In the genomic region with DNA sequence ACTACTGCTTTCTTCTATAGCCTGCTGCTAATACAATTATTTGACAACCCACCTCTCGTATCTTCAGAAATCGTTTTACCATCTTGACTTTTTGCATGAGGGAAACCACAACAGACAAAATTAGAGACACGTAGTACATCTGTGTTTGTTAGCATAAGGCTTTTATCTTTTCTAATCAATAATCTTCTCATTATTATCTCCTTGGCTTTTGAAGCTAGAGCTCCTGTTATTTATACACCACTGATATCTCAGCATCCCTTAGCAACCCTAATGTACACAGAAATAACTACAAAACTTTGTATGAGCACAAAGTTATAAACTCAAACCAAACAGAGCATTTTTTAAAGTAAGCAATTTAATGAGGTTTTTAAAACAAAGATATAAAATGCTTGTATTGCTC, we compare ENCODE assay signal across 26 cellular contexts. TPM values are rescaled to one million over a fixed set of nuclear protein-coding genes. Genes with fewer than 3 reads are reported as not detected.
DNase-seq lines count a peak whose midpoint lies in the region; ATAC-seq, FAIRE-seq and TF ChIP-seq lines count a peak whose summit lies in the region.
"Had no signal": no experiment of that assay in that cellular context is flagged by ENCODE, and none has a peak within 500 bp of the region (broad histone marks: within the 10 kb centered on the region; RNA-seq: fewer than 3 reads in every experiment).

No MANE protein-coding gene starts in this region.

- H3K36me3 Mint-ChIP-seq in effector memory CD8-positive, alpha-beta T cell (ENCODE audit: insufficient read depth) = no peaks in the 10 kb centered on the region
- H3K36me3 Mint-ChIP-seq: CD14-positive monocyte; CD8-positive, alpha-beta memory T cell had no signal

- H4K20me1 ChIP-seq in HepG2 (ENCODE audit: insufficient read depth, low read length) = no peaks in the 10 kb centered on the region
- H4K20me1 ChIP-seq: BLaER1 treated with 17β-estradiol and CSF1 and Interleukin-3, amounts not matched to agents 10 nM and 100 nM had no signal

- H3K27me3 ChIP-seq in HepG2 (ENCODE audit: control insufficient read depth in 1 of 2, insufficient read depth in 2 of 2, low read length in 2 of 2) (no peaks in the 10 kb centered on the region), right lobe of liver (no peaks in the 10 kb centered on the region)
- H3K27me3 ChIP-seq: BE2C; BLaER1 treated with 17β-estradiol and CSF1 and Interleukin-3, amounts not matched to agents 10 nM and 100 nM had no signal

- H3K27ac Mint-ChIP-seq in effector memory CD8-positive, alpha-beta T cell = no peak overlapping the region
- H3K27ac Mint-ChIP-seq: CD14-positive monocyte; CD4-positive, alpha-beta T cell; CD8-positive, alpha-beta memory T cell had no signal

- no peaks in the 10 kb centered on the region for H3K4me1 Mint-ChIP-seq in effector memory CD8-positive, alpha-beta T cell (ENCODE audit: low read depth in 2 of 2)
- H3K4me1 Mint-ChIP-seq: CD14-positive monocyte; CD8-positive, alpha-beta memory T cell had no signal

- no peak for ATAC-seq in HepG2
- no peak for ATAC-seq in right lobe of liver
- no peak for ATAC-seq in effector memory CD8-positive, alpha-beta T cell (replicated peaks)
- ATAC-seq: A549, GM12878 had no signal

- no peaks in the 10 kb centered on the region for H3K9me3 Mint-ChIP-seq in effector memory CD8-positive, alpha-beta T cell
- H3K9me3 Mint-ChIP-seq: CD4-positive, alpha-beta T cell; CD8-positive, alpha-beta memory T cell had no signal

- intact Hi-C loops in HepG2 (cut with micrococcal nuclease; ENCODE audit: unreplicated experiment) (no loop called here), right lobe of liver (cut with DNase I) (no loop called here)

- peak in 1 of 2 experiments; percentile 65; a peak in 1 of 4 replicates for TF ChIP-seq EP300 in HepG2 (IDR thresholded peaks at IDR 0.05; ENCODE audit: low read depth in 2 of 2, low read length in 2 of 2)
- TF ChIP-seq EP300 in HepG2 (CRISPR knock-in tag; IDR thresholded peaks at IDR 0.05; ENCODE audit: borderline replicate concordance) = no peak

- BruUV-seq in HepG2 (replicated peaks; lab: Mats Ljungman, UMichigan) = no TSS peak

- H3K9ac ChIP-seq in HepG2 (ENCODE audit: insufficient read depth, low read depth, low read length) = no peak overlapping the region
- H3K9ac ChIP-seq: BLaER1 treated with 17β-estradiol and CSF1 and Interleukin-3, amounts not matched to agents 10 nM and 100 nM had no signal

- in situ Hi-C loops in HepG2 (cut with HindIII; ENCODE audit: extremely low pct_ligation_motif_present, low pct_unique_long_range_greater_than_20kb) (no loop called here), GM13976 (cut with MboI; ENCODE audit: low sequenced_read_pairs, unreplicated experiment) (no loop called here)

- no peak overlapping the region for H3K4me3 Mint-ChIP-seq in effector memory CD8-positive, alpha-beta T cell
- H3K4me3 Mint-ChIP-seq: CD14-positive monocyte; CD4-positive, alpha-beta T cell; CD8-positive, alpha-beta memory T cell had no signal

- peaks cover 8 to 10% of the 10 kb centered on the region in 2 donors for H3K27me3 Mint-ChIP-seq in effector memory CD8-positive, alpha-beta T cell
- H3K27me3 Mint-ChIP-seq: CD4-positive, alpha-beta T cell had no signal

- H3K4me1 ChIP-seq in HepG2 (ENCODE audit: insufficient read depth, low read length) (peaks cover 15% of the 10 kb centered on the region; the same call in 1 of the 2 replicates), right lobe of liver (no peaks in the 10 kb centered on the region)
- H3K4me1 ChIP-seq: A549; BLaER1 treated with 17β-estradiol and CSF1 and Interleukin-3, amounts not matched to agents 10 nM and 100 nM had no signal

- no peak for FAIRE-seq in HepG2 (lab: Jason Lieb, UNC)
- FAIRE-seq in endometrium (lab: Jason Lieb, UNC) = peak; percentile 100
- FAIRE-seq: A549, D721Med, GM12878, GM18507, H1 had no signal

- no peaks in the 10 kb centered on the region for H3K36me3 ChIP-seq in HepG2 (replicated peaks in 1 of 2; ENCODE audit: control insufficient read depth in 1 of 2, insufficient read depth in 2 of 2, low read length in 2 of 2)
- H3K36me3 ChIP-seq in right lobe of liver = no peaks in the 10 kb centered on the region
- H3K36me3 ChIP-seq: BE2C; BLaER1 treated with 17β-estradiol and CSF1 and Interleukin-3, amounts not matched to agents 10 nM and 100 nM had no signal

- no peak for TF ChIP-seq POLR2A in HepG2 (IDR thresholded peaks at IDR 0.05; ENCODE audit: insufficient read depth in 1 of 2, low read depth in 2 of 2, low read length in 2 of 2)
- TF ChIP-seq POLR2A in right lobe of liver (IDR thresholded peaks at IDR 0.05) = no peak

- TF ChIP-seq CTCF in HepG2 (CRISPR knock-in tag; IDR thresholded peaks at IDR 0.05) = no peak
- TF ChIP-seq CTCF in right lobe of liver (IDR thresholded peaks at IDR 0.05) = no peak
- TF ChIP-seq CTCF in GM13976 (IDR thresholded peaks at IDR 0.05; ENCODE audit: borderline replicate concordance, control extremely low read depth, extremely low read depth, insufficient read depth, missing control alignments) = no peak

- 1% methylated on average over 3 of the region's 3 CpGs for WGBS in HepG2 (ENCODE audit: low lambda C conversion rate)
- WGBS in right lobe of liver (ENCODE audit: insufficient coverage, low coverage, low lambda C conversion rate, missing lambda C conversion rate) = 30% methylated on average over 3 of the region's 3 CpGs

- no peaks in the 10 kb centered on the region for H3K79me2 ChIP-seq in HepG2 (ENCODE audit: insufficient read depth, low read length)

- DNase-seq in HepG2 (ENCODE audit: low spot score) = no peak
- DNase-seq in right lobe of liver = no peak
- peak; percentile 53 for DNase-seq in NCI-H146 (lab: John Stamatoyannopoulos, UW)
- DNase-seq in effector memory CD8-positive, alpha-beta T cell = no peak
- no peak for DNase-seq in GM13976 (ENCODE audit: low spot score)
- no peak for DNase-seq in GOT3 (lab: John Stamatoyannopoulos, UW)
- DNase-seq: 8988T; ACHN; AML-193; BE2C; CD4-positive, alpha-beta T cell; CD8-positive, alpha-beta memory T cell; DMS 273 treated with DMSO at 0.1 percent for 48 hours; DMS79; EL; GDM1; H7; HCEC 1CT had no signal

- CTCF ChIA-PET in HepG2 (lab: Yijun Ruan, JAX; ENCODE audit: low intra/inter-chr PET ratio, low total read pairs) = no interaction called here

- H3K9me3 ChIP-seq in HepG2 (ENCODE audit: low read length) (no peaks in the 10 kb centered on the region), right lobe of liver (no peaks in the 10 kb centered on the region)
- H3K9me3 ChIP-seq: A549, BE2C had no signal

- H3K4me2 ChIP-seq in HepG2 (ENCODE audit: low read depth, low read length) = peak overlapping the region; percentile 19; the same call in 1 of the 2 replicates
- H3K4me2 ChIP-seq: A549; BLaER1 treated with 17β-estradiol and CSF1 and Interleukin-3, amounts not matched to agents 10 nM and 100 nM had no signal

- no peak for TF ChIP-seq RAD21 in HepG2 (CRISPR knock-in tag; IDR thresholded peaks at IDR 0.05)

- H2AFZ ChIP-seq in HepG2 (ENCODE audit: low read length) = no peak overlapping the region

- H3K27ac ChIP-seq in HepG2 (ENCODE audit: extremely low read length, insufficient read depth, low read length) (no peak overlapping the region), right lobe of liver (no peak overlapping the region)
- H3K27ac ChIP-seq: A549; BLaER1 treated with 17β-estradiol and CSF1 and Interleukin-3, amounts not matched to agents 10 nM and 100 nM had no signal

- H3K4me3 ChIP-seq in HepG2 (replicated peaks in 1 of 3; ENCODE audit: insufficient read depth in 1 of 3, low read depth in 2 of 3, low read length in 3 of 3) = no peak overlapping the region
- no peak overlapping the region for H3K4me3 ChIP-seq in right lobe of liver
- H3K4me3 ChIP-seq: A549; BLaER1 treated with 17β-estradiol and CSF1 and Interleukin-3, amounts not matched to agents 10 nM and 100 nM; GM12878 had no signal

- POLR2A ChIA-PET in HepG2 (lab: Yijun Ruan, JAX) = no interaction called here

TF ChIP-seq in HepG2, 621 proteins besides CTCF, POLR2A, EP300 and RAD21 (continues in another document):
- TF ChIP-seq, protein P1, sequence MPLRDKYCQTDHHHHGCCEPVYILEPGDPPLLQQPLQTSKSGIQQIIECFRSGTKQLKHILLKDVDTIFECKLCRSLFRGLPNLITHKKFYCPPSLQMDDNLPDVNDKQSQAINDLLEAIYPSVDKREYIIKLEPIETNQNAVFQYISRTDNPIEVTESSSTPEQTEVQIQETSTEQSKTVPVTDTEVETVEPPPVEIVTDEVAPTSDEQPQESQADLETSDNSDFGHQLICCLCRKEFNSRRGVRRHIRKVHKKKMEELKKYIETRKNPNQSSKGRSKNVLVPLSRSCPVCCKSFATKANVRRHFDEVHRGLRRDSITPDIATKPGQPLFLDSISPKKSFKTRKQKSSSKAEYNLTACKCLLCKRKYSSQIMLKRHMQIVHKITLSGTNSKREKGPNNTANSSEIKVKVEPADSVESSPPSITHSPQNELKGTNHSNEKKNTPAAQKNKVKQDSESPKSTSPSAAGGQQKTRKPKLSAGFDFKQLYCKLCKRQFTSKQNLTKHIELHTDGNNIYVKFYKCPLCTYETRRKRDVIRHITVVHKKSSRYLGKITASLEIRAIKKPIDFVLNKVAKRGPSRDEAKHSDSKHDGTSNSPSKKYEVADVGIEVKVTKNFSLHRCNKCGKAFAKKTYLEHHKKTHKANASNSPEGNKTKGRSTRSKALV (CRISPR knock-in tag; IDR thresholded peaks at IDR 0.05) = no peak

RNA-seq across cellular contexts. Expression of a gene that starts 39.7 kb away (rescaled TPM):
- total RNA-seq in HepG2 (2016; rRNA removed; fragmentation: Illumina TruSeq; extraction: Trizol) (0.11 and 0.84 TPM in 2 replicates), right lobe of liver (under 1 TPM in 5 of 6 experiments, not detected in 1; 0.12 to 0.44 (median 0.16) TPM)
- total RNA-seq in HepG2 (2016; cell fraction: cytosol; rRNA removed; fragmentation: Illumina TruSeq; extraction: Trizol; ENCODE audit: low read depth) = 0.53 and 0.61 TPM in 2 replicates
- total RNA-seq in HepG2 (2016; cell fraction: insoluble cytoplasmic fraction; rRNA removed; fragmentation: Illumina TruSeq; extraction: Trizol) = 0.43 and 0.76 TPM in 2 replicates
- 0.37 and 0.48 TPM in 2 replicates for total RNA-seq in HepG2 (2016; cell fraction: membrane; rRNA removed; fragmentation: Illumina TruSeq; extraction: Trizol)
- total RNA-seq in HepG2 (2016; cell fraction: nucleus; rRNA removed; fragmentation: Illumina TruSeq; extraction: Trizol) = 0.81 and 1.3 TPM in 2 replicates
- 1.2 TPM in 2 replicates for polyA plus RNA-seq in HepG2 (2011; rRNA removed)
- polyA plus RNA-seq in HepG2 (2011; cell fraction: cytosol; rRNA removed) = 0.36 and 0.76 TPM in 2 replicates
- polyA plus RNA-seq in HepG2 (2011; cell fraction: nucleus; rRNA removed) = 1.3 and 2.2 TPM in 2 replicates
- 0.55 and 0.56 TPM in 2 replicates for polyA plus RNA-seq in HepG2 (2012)
- polyA plus RNA-seq in HepG2 (2016; cell fraction: cytosol; fragmentation: Illumina TruSeq; extraction: Trizol; ENCODE audit: low read depth) = 0.08 TPM in 1 of 2 replicates, not detected in the other
- polyA plus RNA-seq in HepG2 (2016; cell fraction: insoluble cytoplasmic fraction; fragmentation: Illumina TruSeq; extraction: Trizol; ENCODE audit: low read depth) = 0.29 and 0.43 TPM in 2 replicates
- 0.06 TPM in 1 of 2 replicates, not detected in the other for polyA plus RNA-seq in HepG2 (2016; cell fraction: membrane; fragmentation: Illumina TruSeq; extraction: Trizol; ENCODE audit: low read depth)
- polyA plus RNA-seq in HepG2 (2016; cell fraction: nucleus; fragmentation: Illumina TruSeq; extraction: Trizol; ENCODE audit: insufficient read depth, low read depth) = 0.67 and 1.0 TPM in 2 replicates
- polyA minus RNA-seq in HepG2 (2011; rRNA and poly(A)+ RNA removed; ENCODE audit: low replicate concordance) = 0.92 and 2.5 TPM in 2 replicates
- polyA minus RNA-seq in HepG2 (2011; cell fraction: cytosol; rRNA and poly(A)+ RNA removed) = 0.26 and 0.40 TPM in 2 replicates
- 2.4 and 2.6 TPM in 2 replicates for polyA minus RNA-seq in HepG2 (2011; cell fraction: nucleus; rRNA and poly(A)+ RNA removed)
- polyA plus RNA-seq: CD14-positive monocyte had no signal
